Comparison of ENCODE assay signal across 9 cellular contexts in genomic region chr7:30252885-30253795, GRCh38.
DNase-seq lines count a peak whose midpoint lies in the region; ATAC-seq, FAIRE-seq and TF ChIP-seq lines count a peak whose summit lies in the region.
"Had no signal": no experiment of that assay in that cellular context is flagged by ENCODE, and none has a peak within 500 bp of the region (broad histone marks: within the 10 kb centered on the region; RNA-seq: fewer than 3 reads in every experiment).

No MANE protein-coding gene starts in this region.

- H3K4me1 ChIP-seq in rectal smooth muscle tissue (ENCODE audit: control insufficient read depth, insufficient read depth, low read length), result peaks cover 4% of the 10 kb centered on the region

- no peak for TF ChIP-seq POLR2A in H54 (IDR thresholded peaks at IDR 0.05; ENCODE audit: low read depth, low read length)

- TF ChIP-seq CTCF in fibroblast of pulmonary artery (IDR thresholded peaks at IDR 0.05; ENCODE audit: low read length, missing control alignments), result no peak

- DNase-seq in H54 (ENCODE audit: insufficient read length, low spot score), result peak; percentile 86
- peak; percentile 48 for DNase-seq in OCI-M1 (lab: John Stamatoyannopoulos, UW)
- DNase-seq in fibroblast of pulmonary artery (ENCODE audit: low read depth), result peak; percentile 40
- DNase-seq in NCI-H524 treated with DMSO at 0.1 percent for 48 hours (lab: John Stamatoyannopoulos, UW), result no peak
- no peak for DNase-seq in NCI-H82 treated with DMSO at 0.1 percent for 48 hours (lab: John Stamatoyannopoulos, UW; ENCODE audit: unreplicated experiment)

- H3K36me3 ChIP-seq in rectal smooth muscle tissue (ENCODE audit: control insufficient read depth, insufficient read depth, low read length), result no peaks in the 10 kb centered on the region
- H3K36me3 ChIP-seq: neutrophil had no signal

- H3K9ac ChIP-seq in rectal smooth muscle tissue (ENCODE audit: low read length), result no peak overlapping the region

- H3K4me3 ChIP-seq in fibroblast of pulmonary artery (replicated peaks; ENCODE audit: low read depth, low read length) (no peak overlapping the region), rectal smooth muscle tissue (ENCODE audit: low read length) (peak overlapping the region; percentile 11)

- H3K27ac ChIP-seq in rectal smooth muscle tissue (ENCODE audit: low read depth, low read length), result no peak overlapping the region
- H3K27ac ChIP-seq: neutrophil had no signal

- no peak for ATAC-seq in HG03196 (IDR thresholded peaks at IDR 0.05; ENCODE audit: unreplicated experiment)
- no peak for ATAC-seq in HG02981 (IDR thresholded peaks at IDR 0.05; ENCODE audit: unreplicated experiment)

- no peaks in the 10 kb centered on the region for H3K27me3 ChIP-seq in rectal smooth muscle tissue (ENCODE audit: control insufficient read depth, insufficient read depth, low read length)
- H3K27me3 ChIP-seq: neutrophil had no signal

- peak; percentile 76 for FAIRE-seq in H54 (lab: Jason Lieb, UNC)

Comparison
In these comparisons a context has a peak if more than half of its experiments do, and no peak if none do; other contexts are left out.
1. DNase-seq: peak in H54 (single experiment), OCI-M1 (single experiment) and fibroblast of pulmonary artery (single experiment); none in NCI-H524 treated with DMSO at 0.1 percent for 48 hours (single experiment) and NCI-H82 treated with DMSO at 0.1 percent for 48 hours (single experiment).